ENCODE assay signal across 27 cellular contexts in the genomic region with DNA sequence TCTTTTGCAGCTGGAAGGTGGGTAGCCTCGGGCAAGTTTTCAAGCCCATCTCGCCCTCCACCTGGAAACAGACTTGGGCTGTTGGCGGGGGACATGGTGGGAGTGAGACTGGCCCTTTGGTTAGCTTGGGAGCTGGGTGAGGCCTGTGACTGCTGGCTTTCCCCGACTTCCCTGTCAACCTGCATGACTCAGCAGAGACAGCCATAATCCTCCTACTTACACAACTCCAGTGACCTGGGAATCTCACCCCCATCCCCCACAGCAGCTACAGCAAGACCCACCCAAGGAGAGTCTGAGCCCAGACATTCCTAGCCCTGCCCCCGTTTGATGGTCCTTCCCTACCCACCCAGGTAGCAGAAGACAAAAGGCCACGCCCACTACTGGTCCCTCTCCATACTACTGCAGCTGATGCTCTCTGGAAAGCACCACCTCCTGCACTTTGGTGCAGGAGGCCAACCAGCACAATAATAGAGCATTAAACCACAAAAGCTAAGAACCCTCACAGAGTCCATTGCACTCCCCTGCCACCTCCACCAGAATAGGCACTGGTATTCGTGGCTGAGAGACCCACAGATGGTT.
"Had no signal": no experiment of that assay in that cellular context is flagged by ENCODE, and none has a peak within 500 bp of the region (broad histone marks: within the 10 kb centered on the region; RNA-seq: fewer than 3 reads in every experiment).

No MANE protein-coding gene starts in this region.

- H3K27me3 ChIP-seq: adrenal gland, ascending aorta, esophagus muscularis mucosa, foreskin keratinocyte, hepatocyte had no signal

- H3K4me3 Mint-ChIP-seq: activated B cell treated with CpG ODN at 0.5 μM for 24 hours; activated CD8-positive, alpha-beta memory T cell treated with anti-CD3 and anti-CD28 coated beads, Interleukin-2, amount 10 ng/mL, durations not matched to agents 7 days and 5 days; activated CD8-positive, alpha-beta T cell treated with anti-CD3 and anti-CD28 coated beads, Interleukin-2, amount 10 ng/mL, durations not matched to agents 7 days and 5 days; activated naive CD8-positive, alpha-beta T cell treated with anti-CD3 and anti-CD28 coated beads for 36 hours; activated T-cell treated with anti-CD3 and anti-CD28 coated beads, Interleukin-2, amount 50 U/mL, for 72 hours; brain; naive thymus-derived CD4-positive, alpha-beta T cell; neural crest cell; stimulated activated naive CD8-positive, alpha-beta T cell treated with anti-CD3 and anti-CD28 coated beads, Interleukin-15, Interleukin-2, amounts not matched to agents 100 ng/mL and 50 ng/mL, for 24 hours had no signal

- H3K36me3 ChIP-seq: adrenal gland, ascending aorta, thoracic aorta had no signal

- H3K4me3 ChIP-seq: adrenal gland, ascending aorta, esophagus muscularis mucosa, hepatocyte, thoracic aorta had no signal

- H3K27me3 Mint-ChIP-seq: activated B cell treated with CpG ODN at 0.5 μM for 24 hours; activated CD8-positive, alpha-beta memory T cell treated with anti-CD3 and anti-CD28 coated beads, Interleukin-2, amount 10 ng/mL, durations not matched to agents 7 days and 5 days; activated naive CD8-positive, alpha-beta T cell treated with anti-CD3 and anti-CD28 coated beads for 36 hours; naive thymus-derived CD4-positive, alpha-beta T cell; stimulated activated naive CD8-positive, alpha-beta T cell treated with anti-CD3 and anti-CD28 coated beads, Interleukin-15, Interleukin-2, amounts not matched to agents 100 ng/mL and 50 ng/mL, for 24 hours had no signal

- H3K4me2 ChIP-seq: hepatocyte had no signal

- H3K27ac Mint-ChIP-seq: activated B cell treated with CpG ODN at 0.5 μM for 24 hours; activated CD8-positive, alpha-beta memory T cell treated with anti-CD3 and anti-CD28 coated beads, Interleukin-2, amount 10 ng/mL, durations not matched to agents 7 days and 5 days; activated CD8-positive, alpha-beta T cell treated with anti-CD3 and anti-CD28 coated beads, Interleukin-2, amount 10 ng/mL, durations not matched to agents 7 days and 5 days; activated naive CD8-positive, alpha-beta T cell treated with anti-CD3 and anti-CD28 coated beads for 36 hours; activated T-cell treated with anti-CD3 and anti-CD28 coated beads, Interleukin-2, amount 50 U/mL, for 72 hours; brain; naive thymus-derived CD4-positive, alpha-beta T cell; stimulated activated naive CD8-positive, alpha-beta T cell treated with anti-CD3 and anti-CD28 coated beads, Interleukin-15, Interleukin-2, amounts not matched to agents 100 ng/mL and 50 ng/mL, for 24 hours had no signal

- DNase-seq: activated B cell treated with CpG ODN at 0.5 μM for 24 hours; activated CD4-positive, alpha-beta T cell treated with anti-CD3 and anti-CD28 coated beads, Interleukin-2, amount 50 U/mL, for 1 hour; activated CD8-positive, alpha-beta memory T cell treated with anti-CD3 and anti-CD28 coated beads, Interleukin-2, amount 10 ng/mL, durations not matched to agents 7 days and 5 days; activated CD8-positive, alpha-beta T cell treated with anti-CD3 and anti-CD28 coated beads, Interleukin-2, amount 10 ng/mL, durations not matched to agents 7 days and 5 days; activated naive CD4-positive, alpha-beta T cell; activated naive CD8-positive, alpha-beta T cell treated with anti-CD3 and anti-CD28 coated beads for 36 hours; activated T-cell treated with anti-CD3 and anti-CD28 coated beads, Interleukin-2, amount 50 U/mL, for 72 hours; adrenal gland; caudate nucleus; foreskin keratinocyte; glutamatergic neuron; islet precursor cell; midbrain; naive thymus-derived CD4-positive, alpha-beta T cell; occipital lobe; right cardiac atrium; stimulated activated CD4-positive, alpha-beta T cell treated with anti-CD3 and anti-CD28 coated beads, Interleukin-4, amount 100 ng/mL, for 1 hour; T-helper 2 cell; trophoblast cell had no signal

- H3K4me1 ChIP-seq: adrenal gland, ascending aorta, esophagus muscularis mucosa, foreskin keratinocyte, parathyroid adenoma had no signal

- H3K9ac ChIP-seq: parathyroid adenoma had no signal

- H3K4me1 Mint-ChIP-seq: activated B cell treated with CpG ODN at 0.5 μM for 24 hours; activated CD8-positive, alpha-beta memory T cell treated with anti-CD3 and anti-CD28 coated beads, Interleukin-2, amount 10 ng/mL, durations not matched to agents 7 days and 5 days; activated naive CD8-positive, alpha-beta T cell treated with anti-CD3 and anti-CD28 coated beads for 36 hours; brain; naive thymus-derived CD4-positive, alpha-beta T cell had no signal

- H3K27ac ChIP-seq: adrenal gland, ascending aorta, esophagus muscularis mucosa, foreskin keratinocyte, hepatocyte, parathyroid adenoma, thoracic aorta had no signal

- H3K79me2 ChIP-seq: hepatocyte, parathyroid adenoma had no signal

- H2AFZ ChIP-seq: hepatocyte, parathyroid adenoma had no signal

- H3K36me3 Mint-ChIP-seq: activated CD8-positive, alpha-beta memory T cell treated with anti-CD3 and anti-CD28 coated beads, Interleukin-2, amount 10 ng/mL, durations not matched to agents 7 days and 5 days; activated naive CD8-positive, alpha-beta T cell treated with anti-CD3 and anti-CD28 coated beads for 36 hours; naive thymus-derived CD4-positive, alpha-beta T cell had no signal

- H3K9me3 ChIP-seq: adrenal gland, ascending aorta, esophagus muscularis mucosa, thoracic aorta had no signal

- ATAC-seq: activated CD8-positive, alpha-beta memory T cell treated with anti-CD3 and anti-CD28 coated beads, Interleukin-2, amount 10 ng/mL, durations not matched to agents 7 days and 5 days; activated CD8-positive, alpha-beta T cell treated with anti-CD3 and anti-CD28 coated beads, Interleukin-2, amount 10 ng/mL, durations not matched to agents 7 days and 5 days; activated T-cell treated with anti-CD3 and anti-CD28 coated beads, Interleukin-2, amount 50 U/mL, for 72 hours; foreskin keratinocyte; naive thymus-derived CD4-positive, alpha-beta T cell; right cardiac atrium had no signal
